In the genomic region with DNA sequence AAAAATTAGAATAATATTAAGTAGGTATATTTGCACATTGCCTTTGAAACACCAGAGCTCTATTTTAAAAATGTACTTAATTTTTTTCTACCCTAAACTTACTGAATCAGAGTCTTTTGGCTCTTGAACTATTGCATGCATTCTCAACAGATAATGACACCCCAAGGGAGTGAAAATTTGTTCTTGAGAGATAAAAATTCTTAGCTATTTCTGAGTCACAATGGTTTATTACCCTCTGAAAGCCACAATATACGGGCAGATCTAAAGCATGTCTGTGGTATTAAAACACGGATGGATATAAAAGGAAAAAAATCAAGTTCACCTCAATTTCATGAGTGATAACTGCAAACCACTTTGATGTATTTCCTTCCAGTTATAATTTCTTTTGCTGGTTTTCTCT, we compare ENCODE assay signal across 21 cellular contexts.
"Had no signal": no experiment of that assay in that cellular context is flagged by ENCODE, and none has a peak within 500 bp of the region (broad histone marks: within the 10 kb centered on the region; RNA-seq: fewer than 3 reads in every experiment).

No MANE protein-coding gene starts in this region.

- H3K27ac Mint-ChIP-seq: activated CD4-positive, alpha-beta T cell treated with anti-CD3 and anti-CD28 coated beads, Interleukin-2, amount 10 ng/mL, durations not matched to agents 7 days and 5 days; activated CD8-positive, alpha-beta memory T cell treated with anti-CD3 and anti-CD28 coated beads, Interleukin-2, amount 10 ng/mL, durations not matched to agents 7 days and 5 days; activated CD8-positive, alpha-beta T cell treated with anti-CD3 and anti-CD28 coated beads for 36 hours; activated naive CD4-positive, alpha-beta T cell treated with anti-CD3 and anti-CD28 coated beads, Interleukin-2, amount 50 U/mL, for 24 hours; nephron progenitor cell; stimulated activated memory B cell treated with anti-CD40 and anti-IgM and Interleukin-4, amounts not matched to agents 10 μg/mL and 1 μg/mL and 100 μg/mL, for 72 hours had no signal

- H3K36me3 Mint-ChIP-seq: activated CD8-positive, alpha-beta memory T cell treated with anti-CD3 and anti-CD28 coated beads, Interleukin-2, amount 10 ng/mL, durations not matched to agents 7 days and 5 days; activated naive CD4-positive, alpha-beta T cell treated with anti-CD3 and anti-CD28 coated beads, Interleukin-2, amount 50 U/mL, for 24 hours; stimulated activated memory B cell treated with anti-CD40 and anti-IgM and Interleukin-4, amounts not matched to agents 10 μg/mL and 1 μg/mL and 100 μg/mL, for 72 hours had no signal

- H3K4me1 ChIP-seq: foreskin keratinocyte, lower lobe of right lung, right lobe of liver, stomach, transverse colon had no signal

- H3K27ac ChIP-seq: cardiac muscle cell, foreskin keratinocyte, lower lobe of right lung, right lobe of liver, stomach, transverse colon, VCaP had no signal

- H3K27me3 ChIP-seq: cardiac muscle cell, foreskin keratinocyte, right lobe of liver, stomach, transverse colon had no signal

- H3K4me1 Mint-ChIP-seq: activated CD4-positive, alpha-beta T cell treated with anti-CD3 and anti-CD28 coated beads, Interleukin-2, amount 10 ng/mL, durations not matched to agents 7 days and 5 days; activated CD8-positive, alpha-beta memory T cell treated with anti-CD3 and anti-CD28 coated beads, Interleukin-2, amount 10 ng/mL, durations not matched to agents 7 days and 5 days; activated naive CD4-positive, alpha-beta T cell treated with anti-CD3 and anti-CD28 coated beads, Interleukin-2, amount 50 U/mL, for 24 hours; nephron progenitor cell; stimulated activated memory B cell treated with anti-CD40 and anti-IgM and Interleukin-4, amounts not matched to agents 10 μg/mL and 1 μg/mL and 100 μg/mL, for 72 hours had no signal

- ATAC-seq: activated CD8-positive, alpha-beta memory T cell treated with anti-CD3 and anti-CD28 coated beads, Interleukin-2, amount 10 ng/mL, durations not matched to agents 7 days and 5 days; activated CD8-positive, alpha-beta T cell treated with anti-CD3 and anti-CD28 coated beads for 36 hours; foreskin keratinocyte; left lobe of liver; lower lobe of right lung; mucosa of descending colon; right lobe of liver; stimulated activated memory B cell treated with anti-CD40 and anti-IgM and Interleukin-4, amounts not matched to agents 10 μg/mL and 1 μg/mL and 100 μg/mL, for 72 hours had no signal

- H3K9me3 ChIP-seq: lower lobe of right lung, mucosa of descending colon, right lobe of liver, stomach, transverse colon had no signal

- H3K4me3 ChIP-seq: cardiac muscle cell, lower lobe of right lung, mucosa of descending colon, right lobe of liver, stomach, transverse colon had no signal

- H3K4me3 Mint-ChIP-seq: activated CD4-positive, alpha-beta T cell treated with anti-CD3 and anti-CD28 coated beads, Interleukin-2, amount 10 ng/mL, durations not matched to agents 7 days and 5 days; activated CD8-positive, alpha-beta memory T cell treated with anti-CD3 and anti-CD28 coated beads, Interleukin-2, amount 10 ng/mL, durations not matched to agents 7 days and 5 days; activated CD8-positive, alpha-beta T cell treated with anti-CD3 and anti-CD28 coated beads for 36 hours; activated naive CD4-positive, alpha-beta T cell treated with anti-CD3 and anti-CD28 coated beads, Interleukin-2, amount 50 U/mL, for 24 hours; nephron progenitor cell; stimulated activated memory B cell treated with anti-CD40 and anti-IgM and Interleukin-4, amounts not matched to agents 10 μg/mL and 1 μg/mL and 100 μg/mL, for 72 hours had no signal

- H3K27me3 Mint-ChIP-seq: activated CD4-positive, alpha-beta T cell treated with anti-CD3 and anti-CD28 coated beads, Interleukin-2, amount 10 ng/mL, durations not matched to agents 7 days and 5 days; activated CD8-positive, alpha-beta memory T cell treated with anti-CD3 and anti-CD28 coated beads, Interleukin-2, amount 10 ng/mL, durations not matched to agents 7 days and 5 days; activated CD8-positive, alpha-beta T cell treated with anti-CD3 and anti-CD28 coated beads for 36 hours; activated naive CD4-positive, alpha-beta T cell treated with anti-CD3 and anti-CD28 coated beads, Interleukin-2, amount 50 U/mL, for 24 hours; stimulated activated memory B cell treated with anti-CD40 and anti-IgM and Interleukin-4, amounts not matched to agents 10 μg/mL and 1 μg/mL and 100 μg/mL, for 72 hours had no signal

- H3K9me3 Mint-ChIP-seq: activated CD4-positive, alpha-beta T cell treated with anti-CD3 and anti-CD28 coated beads, Interleukin-2, amount 10 ng/mL, durations not matched to agents 7 days and 5 days; activated CD8-positive, alpha-beta T cell treated with anti-CD3 and anti-CD28 coated beads for 36 hours; stimulated activated memory B cell treated with anti-CD40 and anti-IgM and Interleukin-4, amounts not matched to agents 10 μg/mL and 1 μg/mL and 100 μg/mL, for 72 hours had no signal

- DNase-seq: activated CD4-positive, alpha-beta T cell treated with anti-CD3 and anti-CD28 coated beads, Interleukin-2, amount 10 ng/mL, durations not matched to agents 7 days and 5 days; activated CD4-positive, CD25-positive, alpha-beta regulatory T cell treated with anti-CD3 and anti-CD28 coated beads, Interleukin-2, amount 50 U/mL, for 72 hours; activated CD8-positive, alpha-beta memory T cell treated with anti-CD3 and anti-CD28 coated beads, Interleukin-2, amount 10 ng/mL, durations not matched to agents 7 days and 5 days; activated CD8-positive, alpha-beta T cell treated with anti-CD3 and anti-CD28 coated beads for 36 hours; activated gamma-delta T cell treated with Interleukin-2 at 50 U/mL for 16 hours; activated T-cell treated with anti-CD3 and anti-CD28 coated beads for 4 hours; aorta; lower lobe of right lung; mesendoderm; mucosa of descending colon; nephron progenitor cell; right lobe of liver; small intestine; stomach; transverse colon had no signal

- H3K36me3 ChIP-seq: cardiac muscle cell, lower lobe of right lung, right lobe of liver, stomach, transverse colon had no signal
